ENCODE assay signal across 8 cellular contexts in the genomic region with DNA sequence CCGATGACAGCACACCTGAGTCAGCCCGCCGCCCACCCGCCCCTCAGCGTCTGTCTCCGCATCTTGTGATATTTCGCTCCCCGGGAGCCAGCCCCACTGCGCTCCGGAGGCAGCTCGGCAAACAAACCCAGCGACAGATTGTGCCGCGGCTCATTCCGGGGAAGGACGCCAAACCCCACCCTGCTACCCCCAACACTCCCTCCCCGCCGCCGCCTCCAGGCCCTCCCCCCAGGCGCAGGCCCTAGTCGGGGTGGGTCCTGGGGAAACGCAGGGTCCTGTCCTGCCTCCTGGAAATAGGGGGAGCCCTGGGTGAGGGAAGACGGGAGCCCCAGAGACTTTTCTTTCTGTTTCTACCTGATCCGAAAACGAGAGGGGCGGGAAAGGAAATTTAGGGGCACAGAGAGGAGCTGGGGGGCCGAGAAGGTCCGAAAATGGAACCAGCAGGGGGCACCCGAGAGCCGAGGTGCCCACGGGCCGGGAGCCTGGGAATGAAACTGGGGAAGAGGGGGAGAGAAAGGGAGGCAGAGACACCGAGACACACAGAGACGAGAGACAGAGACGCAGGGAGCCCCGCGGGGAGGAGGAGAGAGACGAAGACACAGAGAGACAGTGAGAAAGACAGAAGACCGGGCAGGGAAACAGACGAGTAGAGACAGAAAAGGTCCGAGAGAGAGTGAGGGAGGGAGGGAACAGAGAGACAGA. TPM values are rescaled to one million over a fixed set of nuclear protein-coding genes. Genes with fewer than 3 reads are reported as not detected.
DNase-seq lines count a peak whose midpoint lies in the region; ATAC-seq and TF ChIP-seq lines count a peak whose summit lies in the region.

No MANE protein-coding gene starts in this region.

- TF ChIP-seq CTCF in gastroesophageal sphincter (IDR thresholded peaks at IDR 0.05), result peak in 3 of 4 experiments; percentile 67 to 85 (median 67)
- peak; percentile 86 for TF ChIP-seq CTCF in osteocyte (IDR thresholded peaks at IDR 0.05)

- H3K9me3 Mint-ChIP-seq in activated T-cell treated with anti-CD3 and anti-CD28 coated beads, Interleukin-2, amount 50 U/mL, for 24 hours, result no peaks in the 10 kb centered on the region
- no peaks in the 10 kb centered on the region for H3K9me3 Mint-ChIP-seq in osteocyte (ENCODE audit: unreplicated experiment)

- H3K27ac ChIP-seq in gastroesophageal sphincter, result peak overlapping the region in 1 of 4 donors; percentile 15

- no peaks in the 10 kb centered on the region for H3K9me3 ChIP-seq in gastroesophageal sphincter

- no peaks in the 10 kb centered on the region for H3K36me3 ChIP-seq in gastroesophageal sphincter

- H3K27ac Mint-ChIP-seq in activated T-cell treated with anti-CD3 and anti-CD28 coated beads, Interleukin-2, amount 50 U/mL, for 24 hours, result peak overlapping the region; percentile 75
- no peak overlapping the region for H3K27ac Mint-ChIP-seq in osteocyte (ENCODE audit: unreplicated experiment)

- no peak for TF ChIP-seq EP300 in gastroesophageal sphincter (IDR thresholded peaks at IDR 0.05)

- 0 to 1% methylated on average over 9 to 15 of the region's 41 CpGs for WGBS in gastroesophageal sphincter (ENCODE audit: low coverage in 1 of 2), 2 donors

- no peak for TF ChIP-seq POLR2A in gastroesophageal sphincter (IDR thresholded peaks at IDR 0.05)

- H3K4me1 ChIP-seq in gastroesophageal sphincter, result peaks cover 0 to 46% (median 27%) of the 10 kb centered on the region in 3 donors

- peak; percentile 29 to 34 for DNase-seq in NCI-H2081 (lab: John Stamatoyannopoulos, UW)
- DNase-seq in NCI-H2081 treated with DMSO at 0.1 percent for 48 hours (lab: John Stamatoyannopoulos, UW), result no peak
- peak; percentile 82 to 93 for DNase-seq in NCI-H446 (lab: John Stamatoyannopoulos, UW)
- DNase-seq in activated T-cell treated with anti-CD3 and anti-CD28 coated beads, Interleukin-2, amount 50 U/mL, for 24 hours, result peak; percentile 72
- DNase-seq in osteocyte (ENCODE audit: extremely low spot score, unreplicated experiment), result no peak

- peaks cover 26% of the 10 kb centered on the region for H3K4me1 Mint-ChIP-seq in activated T-cell treated with anti-CD3 and anti-CD28 coated beads, Interleukin-2, amount 50 U/mL, for 24 hours (ENCODE audit: low read depth)
- peaks cover 25% of the 10 kb centered on the region for H3K4me1 Mint-ChIP-seq in osteocyte (ENCODE audit: unreplicated experiment)

- peak overlapping the region; percentile 4 to 52 for H3K4me3 ChIP-seq in gastroesophageal sphincter

- no peaks in the 10 kb centered on the region for H3K36me3 Mint-ChIP-seq in activated T-cell treated with anti-CD3 and anti-CD28 coated beads, Interleukin-2, amount 50 U/mL, for 24 hours (ENCODE audit: low read depth)
- no peaks in the 10 kb centered on the region for H3K36me3 Mint-ChIP-seq in osteocyte (ENCODE audit: unreplicated experiment)

- H3K27me3 ChIP-seq in gastroesophageal sphincter, result peaks cover 74% of the 10 kb centered on the region

- ATAC-seq in gastroesophageal sphincter (peak; percentile 54), GM19351 (IDR thresholded peaks at IDR 0.05; ENCODE audit: unreplicated experiment) (no peak), HG02852 (IDR thresholded peaks at IDR 0.05; ENCODE audit: unreplicated experiment) (no peak)

- H3K4me3 Mint-ChIP-seq in activated T-cell treated with anti-CD3 and anti-CD28 coated beads, Interleukin-2, amount 50 U/mL, for 24 hours, result peak overlapping the region; percentile 67
- H3K4me3 Mint-ChIP-seq in osteocyte (ENCODE audit: unreplicated experiment), result peak overlapping the region; percentile 70

- peaks cover 43% of the 10 kb centered on the region for H3K27me3 Mint-ChIP-seq in activated T-cell treated with anti-CD3 and anti-CD28 coated beads, Interleukin-2, amount 50 U/mL, for 24 hours
- H3K27me3 Mint-ChIP-seq in osteocyte (ENCODE audit: unreplicated experiment), result peaks cover 53% of the 10 kb centered on the region

RNA-seq across cellular contexts. Expression of a gene that starts 1.8 kb away (rescaled TPM):
- total RNA-seq in gastroesophageal sphincter (1 to 10 TPM in 1 of 4 donors, under 1 TPM in 2, not detected in 1; 0.12 to 2.3 (median 0.27) TPM), osteocyte (0.81 and 0.84 TPM in 2 replicates)

RNA-seq across cellular contexts. Expression of a gene that starts 31.6 kb away (rescaled TPM):
- total RNA-seq in gastroesophageal sphincter (10 to 100 TPM; 40.9 to 75.9 (median 60.0) TPM), osteocyte (14.9 and 17.1 TPM in 2 replicates)

RNA-seq across cellular contexts. Expression of a gene that starts 56.9 kb away (rescaled TPM):
- 10 to 100 TPM; 14.8 to 36.6 (median 19.7) TPM for total RNA-seq in gastroesophageal sphincter
- total RNA-seq in osteocyte, result 14.3 and 16.2 TPM in 2 replicates

Comparison
In these comparisons a context has a peak if more than half of its experiments do, and no peak if none do; other contexts are left out.
1. DNase-seq: peak in NCI-H2081 (2 of 2), NCI-H446 (2 of 2) and activated T-cell treated with anti-CD3 and anti-CD28 coated beads, Interleukin-2, amount 50 U/mL, for 24 hours (single experiment); none in NCI-H2081 treated with DMSO at 0.1 percent for 48 hours (single experiment) and osteocyte (single experiment).